ENCODE assay signal across 1 cellular context in genomic region chr16:67872631-67873434, GRCh38.
TF ChIP-seq lines count a peak whose summit lies in the region.

Gene EDC4 (plus strand): TSS chr16:67873052. CDS start chr16:67873262, 210 bp downstream.

TF ChIP-seq in WTC11, 78 proteins besides CTCF, POLR2A, EP300 and RAD21 (continued from another document and continues in another):
- peak; percentile 73; the same call in 1 of the 2 replicates for TF ChIP-seq HMGXB4 (CRISPR knock-in tag; IDR thresholded peaks at IDR 0.05)
- TF ChIP-seq PREB (CRISPR knock-in tag; IDR thresholded peaks at IDR 0.05; ENCODE audit: borderline replicate concordance): peak; percentile 84; the same call in 1 of the 2 replicates
- no peak for TF ChIP-seq AFF4 (CRISPR knock-in tag; IDR thresholded peaks at IDR 0.05; ENCODE audit: borderline replicate concordance)
- TF ChIP-seq ZNF138 (CRISPR knock-in tag; conservative IDR thresholded peaks at IDR 0.05): no peak
- no peak; the same call in 1 of the 2 replicates for TF ChIP-seq E2F5 (CRISPR knock-in tag; IDR thresholded peaks at IDR 0.05)
- TF ChIP-seq JAZF1 (CRISPR knock-in tag; IDR thresholded peaks at IDR 0.05): no peak
- 0 out of 2 replicates have a peak, but pooled peaks have one; percentile 15 for TF ChIP-seq E2F1 (CRISPR knock-in tag; IDR thresholded peaks at IDR 0.05)
- no peak for TF ChIP-seq STAT6 (CRISPR knock-in tag; conservative IDR thresholded peaks at IDR 0.05; ENCODE audit: low read depth)
- no peak for TF ChIP-seq ERG (CRISPR knock-in tag; IDR thresholded peaks at IDR 0.05)
- TF ChIP-seq RELA (CRISPR knock-in tag; IDR thresholded peaks at IDR 0.05; ENCODE audit: borderline replicate concordance): peak; percentile 88; the same call in 1 of the 2 replicates
- TF ChIP-seq ZNF512 (CRISPR knock-in tag; IDR thresholded peaks at IDR 0.05; ENCODE audit: borderline replicate concordance): no peak
- TF ChIP-seq IRF1 (CRISPR knock-in tag; IDR thresholded peaks at IDR 0.05): peak; percentile 65; the same call in 1 of the 2 replicates
- TF ChIP-seq ZNF416 (CRISPR knock-in tag; IDR thresholded peaks at IDR 0.05): 0 out of 2 replicates have a peak, but pooled peaks have one; percentile 67
- TF ChIP-seq CREM (CRISPR knock-in tag; IDR thresholded peaks at IDR 0.05): peak; percentile 56; the same call in 1 of the 2 replicates
- no peak for TF ChIP-seq ZNF423 (CRISPR knock-in tag; IDR thresholded peaks at IDR 0.05)
- no peak for TF ChIP-seq GRHL2 (CRISPR knock-in tag; IDR thresholded peaks at IDR 0.05; ENCODE audit: insufficient replicate concordance, severe bottlenecking)
- peak; percentile 89 for TF ChIP-seq SP1 (CRISPR knock-in tag; conservative IDR thresholded peaks at IDR 0.05)
- no peak for TF ChIP-seq ATF2 (CRISPR knock-in tag; IDR thresholded peaks at IDR 0.05; ENCODE audit: borderline replicate concordance, low read depth)
- TF ChIP-seq GABPB1 (CRISPR knock-in tag; IDR thresholded peaks at IDR 0.05): peak; percentile 92
- 0 out of 2 replicates have a peak, but pooled peaks have one; percentile 24 for TF ChIP-seq FOXJ3 (CRISPR knock-in tag; IDR thresholded peaks at IDR 0.05; ENCODE audit: borderline replicate concordance)
- TF ChIP-seq IRF2 (CRISPR knock-in tag; IDR thresholded peaks at IDR 0.05; ENCODE audit: borderline replicate concordance, low read depth): 0 out of 2 replicates have a peak, but pooled peaks have one; percentile 69
- TF ChIP-seq NR3C1 (CRISPR knock-in tag; conservative IDR thresholded peaks at IDR 0.05; ENCODE audit: low read depth): no peak
- peak; percentile 71; the same call in 1 of the 2 replicates for TF ChIP-seq OVOL2 (CRISPR knock-in tag; IDR thresholded peaks at IDR 0.05; ENCODE audit: borderline replicate concordance)
- peak; percentile 85; the same call in 1 of the 2 replicates for TF ChIP-seq ZBTB43 (CRISPR knock-in tag; IDR thresholded peaks at IDR 0.05)
- peak; percentile 84; the same call in 1 of the 2 replicates for TF ChIP-seq E2F4 (CRISPR knock-in tag; IDR thresholded peaks at IDR 0.05; ENCODE audit: borderline replicate concordance, low read depth)
- peak; percentile 88; the same call in 1 of the 2 replicates for TF ChIP-seq ELF4 (CRISPR knock-in tag; IDR thresholded peaks at IDR 0.05; ENCODE audit: low read depth)
- no peak for TF ChIP-seq USF1 (CRISPR knock-in tag; IDR thresholded peaks at IDR 0.05)
